In genomic region chr11:120830092-120830491, GRCh38 we compare ENCODE assay signal across 26 cellular contexts.
DNase-seq lines count a peak whose midpoint lies in the region; ATAC-seq and TF ChIP-seq lines count a peak whose summit lies in the region.
"Had no signal": no experiment of that assay in that cellular context is flagged by ENCODE, and none has a peak within 500 bp of the region (broad histone marks: within the 10 kb centered on the region; RNA-seq: fewer than 3 reads in every experiment).

No MANE protein-coding gene starts in this region.

- no peaks in the 10 kb centered on the region for H3K27me3 ChIP-seq in SK-N-SH (ENCODE audit: insufficient read depth)
- no peaks in the 10 kb centered on the region for H3K27me3 ChIP-seq in SJCRH30
- H3K27me3 ChIP-seq in right cardiac atrium (ENCODE audit: control insufficient read depth, insufficient read depth), result no peaks in the 10 kb centered on the region
- H3K27me3 ChIP-seq: pancreas, right atrium auricular region, thyroid gland, vagina had no signal

- H3K9me2 ChIP-seq in SK-N-SH, result no peaks in the 10 kb centered on the region

- H3K4me1 ChIP-seq in SK-N-SH (ENCODE audit: control insufficient read depth in 1 of 2, insufficient read depth in 2 of 2, low read depth in 1 of 2, low read length in 1 of 2) (peaks cover 0 to 32% of the 10 kb centered on the region in 2 experiments; a peak in 1 of 4 replicates), SJCRH30 (no peaks in the 10 kb centered on the region), right cardiac atrium (ENCODE audit: control insufficient read depth, insufficient read depth, low read length) (no peaks in the 10 kb centered on the region)
- H3K4me1 ChIP-seq: pancreas, right atrium auricular region, thyroid gland, vagina had no signal

- H3K4me3 ChIP-seq in SK-N-SH (ENCODE audit: low read depth in 2 of 2, low read length in 1 of 2) (no peak overlapping the region), SJCRH30 (no peak overlapping the region), right cardiac atrium (ENCODE audit: low read length) (no peak overlapping the region)
- H3K4me3 ChIP-seq: pancreas, right atrium auricular region, thyroid gland, vagina had no signal

- intact Hi-C loops in right cardiac atrium (cut with DNase I), result no loop called here

- H4K20me1 ChIP-seq in SK-N-SH (ENCODE audit: insufficient read depth), result no peaks in the 10 kb centered on the region

- TF ChIP-seq EP300 in SK-N-SH (IDR thresholded peaks at IDR 0.05; ENCODE audit: borderline replicate concordance in 1 of 2, low read depth in 1 of 2, low read length in 1 of 2), result no peak

- no peak overlapping the region for H3K9ac ChIP-seq in SK-N-SH

- 18% methylated on average over 5 of the region's 5 CpGs for WGBS in SK-N-SH (ENCODE audit: low lambda C conversion rate)
- WGBS in right cardiac atrium, result 56% methylated on average over 5 of the region's 5 CpGs

- H3F3A ChIP-seq in SK-N-SH (replicated peaks; ENCODE audit: insufficient read depth), result no peaks in the 10 kb centered on the region

- CTCF ChIA-PET in SK-N-SH (lab: Yijun Ruan, JAX), result interaction anchor here (1.0 to 1.5 kb wide), 3 partner anchors 13 to 28 kb away, joined by 4 to 8 read pairs (median 4); no protein-coding TSS in a partner anchor

- no peaks in the 10 kb centered on the region for H3K9me3 ChIP-seq in SK-N-SH
- H3K9me3 ChIP-seq in SJCRH30 (replicated peaks), result no peaks in the 10 kb centered on the region
- H3K9me3 ChIP-seq in right cardiac atrium (ENCODE audit: control insufficient read depth, low read length), result no peaks in the 10 kb centered on the region
- H3K9me3 ChIP-seq: pancreas, right atrium auricular region, thyroid gland, vagina had no signal

- DNase-seq in SK-N-SH, result peak; percentile 52
- DNase-seq in SJCRH30, result peak; percentile 4 to 9
- peak; percentile 15 for DNase-seq in midbrain (lab: John Stamatoyannopoulos, UW)
- DNase-seq in superior temporal gyrus (ENCODE audit: extremely low spot score), result peak; percentile 41
- DNase-seq in right cardiac atrium, result no peak
- DNase-seq: activated CD4-positive, alpha-beta T cell treated with anti-CD3 and anti-CD28 coated beads for 48 hours; HCEC 1CT; Karpas-422; left cardiac atrium; mammary epithelial cell; NCI-H1436 treated with DMSO at 0.1 percent for 48 hours; NCI-H510A; nephron progenitor cell; pancreas; stimulated activated CD4-positive, alpha-beta T cell treated with anti-CD3 and anti-CD28 coated beads, Interleukin-12 subunit alpha, Interleukin-12 subunit beta, amount 100 ng/mL, for 4 hours; stimulated activated CD4-positive, alpha-beta T cell treated with anti-CD3 and anti-CD28 coated beads, Interleukin-2, amount 100 ng/mL, for 48 hours; stimulated activated naive CD8-positive, alpha-beta T cell treated with anti-CD3 and anti-CD28 coated beads, Interleukin-15, amount 100 ng/mL, for 72 hours; T-cell; thyroid gland had no signal

- peak overlapping the region in 1 of 2 experiments; percentile 48; a peak in 2 of 4 replicates for H3K27ac ChIP-seq in SK-N-SH (ENCODE audit: low read depth in 2 of 2, low read length in 1 of 2)
- H3K27ac ChIP-seq in SJCRH30, result no peak overlapping the region
- no peak overlapping the region for H3K27ac ChIP-seq in right cardiac atrium (ENCODE audit: low read length)
- H3K27ac ChIP-seq: pancreas, right atrium auricular region, thyroid gland, vagina had no signal

- no peak for ATAC-seq in SK-N-SH treated with all-trans-retinoic acid at 6 μM for 48 hours
- ATAC-seq in GM18867 (IDR thresholded peaks at IDR 0.05; ENCODE audit: unreplicated experiment), result no peak
- no peak for ATAC-seq in GM21619 (IDR thresholded peaks at IDR 0.05; ENCODE audit: unreplicated experiment)
- no peak for ATAC-seq in right cardiac atrium
- ATAC-seq: HepG2; left cardiac atrium; Panc1; pancreas; stimulated activated naive CD8-positive, alpha-beta T cell treated with anti-CD3 and anti-CD28 coated beads, Interleukin-15, amount 100 ng/mL, for 72 hours; T-cell had no signal

- no peak for TF ChIP-seq RAD21 in SK-N-SH (IDR thresholded peaks at IDR 0.05; ENCODE audit: low read length)

- H3K4me2 ChIP-seq in SK-N-SH, result no peak overlapping the region

- no peaks in the 10 kb centered on the region for H3K79me2 ChIP-seq in SK-N-SH (ENCODE audit: insufficient read depth)

- TF ChIP-seq CTCF in SK-N-SH (IDR thresholded peaks at IDR 0.05), result no peak

- POLR2A ChIA-PET in SK-N-SH (lab: Yijun Ruan, JAX), result interaction anchor here (1.3 kb wide), 1 partner anchor 11 kb away, joined by 3 read pairs; no protein-coding TSS in a partner anchor

- H3K36me3 ChIP-seq in SK-N-SH (replicated peaks in 1 of 2; ENCODE audit: control insufficient read depth in 1 of 2, insufficient read depth in 2 of 2, low read length in 1 of 2) (no peaks in the 10 kb centered on the region), SJCRH30 (no peaks in the 10 kb centered on the region)
- H3K36me3 ChIP-seq: pancreas, right atrium auricular region, thyroid gland, vagina had no signal

- H2AFZ ChIP-seq in SK-N-SH (ENCODE audit: low read depth), result no peak overlapping the region

TF ChIP-seq in SK-N-SH, 30 proteins besides CTCF, POLR2A, EP300 and RAD21:
- no peak for TF ChIP-seq SIN3A (IDR thresholded peaks at IDR 0.05; ENCODE audit: borderline replicate concordance, low read depth, low read length)
- no peak for TF ChIP-seq POLR2AphosphoS5 (IDR thresholded peaks at IDR 0.05; ENCODE audit: low read depth, low read length)
- TF ChIP-seq MEF2A (IDR thresholded peaks at IDR 0.05; ENCODE audit: borderline replicate concordance, low read depth), result no peak
- TF ChIP-seq MXI1 (IDR thresholded peaks at IDR 0.05; ENCODE audit: low read depth, low read length), result peak; percentile 77; the same call in 1 of the 2 replicates
- no peak for TF ChIP-seq REST (IDR thresholded peaks at IDR 0.05; ENCODE audit: low read depth, low read length)

TF ChIP-seq in SK-N-SH treated with all-trans-retinoic acid at 6 μM for 48 hours, 23 proteins besides CTCF, POLR2A, EP300 and RAD21:
- TF ChIP-seq TCF4 (CRISPR knock-in tag; IDR thresholded peaks at IDR 0.05; ENCODE audit: borderline replicate concordance) (no peak), POU6F1 (CRISPR knock-in tag; IDR thresholded peaks at IDR 0.05; ENCODE audit: borderline replicate concordance, low read depth) (no peak), ZNF70 (CRISPR knock-in tag; IDR thresholded peaks at IDR 0.05) (no peak), ZFP30 (CRISPR knock-in tag; IDR thresholded peaks at IDR 0.05) (no peak), ZFP3 (CRISPR knock-in tag; IDR thresholded peaks at IDR 0.05) (no peak), CREB5 (CRISPR knock-in tag; IDR thresholded peaks at IDR 0.05; ENCODE audit: low read depth) (no peak), GLIS3 (CRISPR knock-in tag; IDR thresholded peaks at IDR 0.05) (no peak)

Comparison
In these comparisons a context has a peak if more than half of its experiments do, and no peak if none do; other contexts are left out.
1. DNase-seq: peak in SK-N-SH (single experiment), SJCRH30 (2 of 2), midbrain (single experiment) and superior temporal gyrus (single experiment); none in right cardiac atrium (0 of 3).